ENCODE assay signal across 8 cellular contexts in genomic region chr14:68819260-68819691, GRCh38. TPM values are rescaled to one million over a fixed set of nuclear protein-coding genes. Genes with fewer than 3 reads are reported as not detected.
DNase-seq lines count a peak whose midpoint lies in the region; ATAC-seq and TF ChIP-seq lines count a peak whose summit lies in the region.

No MANE protein-coding gene starts in this region.

- peak; percentile 66 for DNase-seq in left cardiac atrium
- no peak for DNase-seq in heart right ventricle
- DNase-seq in adipocyte (ENCODE audit: low read depth) = peak; percentile 19
- peak; percentile 76 to 78 for DNase-seq in left lung
- DNase-seq in NCI-H526 treated with DMSO at 0.1 percent for 48 hours (lab: John Stamatoyannopoulos, UW) = no peak
- DNase-seq in glutamatergic neuron = no peak
- DNase-seq in cerebellar nuclear complex (lab: John Stamatoyannopoulos, UW) = no peak

- WGBS in heart right ventricle, 2 donors = 55 to 72% methylated on average over 10 of the region's 10 CpGs

- peaks cover 7% of the 10 kb centered on the region for H3K27me3 Mint-ChIP-seq in glutamatergic neuron (ENCODE audit: unreplicated experiment)

- H3K4me1 Mint-ChIP-seq in glutamatergic neuron (ENCODE audit: low read depth, unreplicated experiment) = peaks cover 15% of the 10 kb centered on the region

- no peaks in the 10 kb centered on the region for H3K9me3 ChIP-seq in heart right ventricle
- no peaks in the 10 kb centered on the region for H3K9me3 ChIP-seq in adipocyte (ENCODE audit: control insufficient read depth, low read length)
- H3K9me3 ChIP-seq in left lung = no peaks in the 10 kb centered on the region

- no peak overlapping the region for H3K27ac Mint-ChIP-seq in glutamatergic neuron (ENCODE audit: unreplicated experiment)

- H3K9me3 Mint-ChIP-seq in glutamatergic neuron (ENCODE audit: unreplicated experiment) = peaks cover 4% of the 10 kb centered on the region

- H3K36me3 ChIP-seq in heart right ventricle (no peaks in the 10 kb centered on the region), adipocyte (ENCODE audit: control insufficient read depth, insufficient read depth, low read length, severe bottlenecking) (no peaks in the 10 kb centered on the region), left lung (no peaks in the 10 kb centered on the region)

- no peaks in the 10 kb centered on the region for H3K36me3 Mint-ChIP-seq in glutamatergic neuron (ENCODE audit: unreplicated experiment)

- TF ChIP-seq CTCF in heart right ventricle (IDR thresholded peaks at IDR 0.05) (no peak), left lung (IDR thresholded peaks at IDR 0.05) (no peak), glutamatergic neuron (IDR thresholded peaks at IDR 0.05; ENCODE audit: partially characterized antibody, unreplicated experiment) (no peak)

- no peak overlapping the region for H3K4me3 Mint-ChIP-seq in glutamatergic neuron (ENCODE audit: unreplicated experiment)

- H3K27ac ChIP-seq in heart right ventricle = peak overlapping the region in 2 of 10 donors; percentile 28 to 36
- H3K27ac ChIP-seq in left lung = peak overlapping the region in 1 of 2 donors; percentile 56

- no peak overlapping the region for H3K4me3 ChIP-seq in heart right ventricle
- no peak overlapping the region for H3K4me3 ChIP-seq in adipocyte (ENCODE audit: low read length)
- H3K4me3 ChIP-seq in left lung = no peak overlapping the region

- H3K27me3 ChIP-seq in heart right ventricle (no peaks in the 10 kb centered on the region), adipocyte (replicated peaks; ENCODE audit: control insufficient read depth, insufficient read depth, low read length) (no peaks in the 10 kb centered on the region), left lung (no peaks in the 10 kb centered on the region)

- intact Hi-C loops in left cardiac atrium (cut with DNase I) (loop anchor here (5.0 to 10.0 kb wide), 3 partner anchors 274 to 982 kb away; no protein-coding TSS in a partner anchor), heart right ventricle (cut with DNase I) (loop anchor here in 7 of 10 donors (5.0 to 10.0 kb wide), 6 partner anchors 572 to 982 kb away; no protein-coding TSS in a partner anchor), left lung (cut with DNase I) (loop anchor here in 1 of 2 donors (5.0 to 10.0 kb wide), 2 partner anchors 574 to 877 kb away; no protein-coding TSS in a partner anchor)

- ATAC-seq in left cardiac atrium = peak in 1 of 2 donors; percentile 26
- no peak for ATAC-seq in heart right ventricle
- ATAC-seq in left lung = peak; percentile 62
- ATAC-seq in HG02885 (IDR thresholded peaks at IDR 0.05; ENCODE audit: poor library complexity, unreplicated experiment) = no peak

- no peak overlapping the region for H3K9ac ChIP-seq in adipocyte (ENCODE audit: low read length)

- H3K4me1 ChIP-seq in heart right ventricle (peaks cover 3 to 49% (median 28%) of the 10 kb centered on the region in 9 donors), adipocyte (ENCODE audit: control insufficient read depth, insufficient read depth, low read length) (peaks cover 30% of the 10 kb centered on the region), left lung (peaks cover 30 to 36% of the 10 kb centered on the region in 2 donors)

RNA-seq across cellular contexts. Expression of gene ZFP36L1, which starts 26.4 kb away (rescaled TPM):
- total RNA-seq in left cardiac atrium (100 to 1,000 TPM in 1 of 2 donors, 10 to 100 TPM in 1; 89.6 to 105 TPM), heart right ventricle (100 to 1,000 TPM in 2 of 10 donors, 10 to 100 TPM in 8; 46.5 to 127 (median 55.3) TPM), left lung (100 to 1,000 TPM; 292 to 395 TPM), glutamatergic neuron (ENCODE audit: unreplicated experiment) (2.7 TPM)
- 10 to 100 TPM; 40.8 to 41.1 TPM for polyA plus RNA-seq in heart right ventricle

Comparison
In these comparisons a context has a peak if more than half of its experiments do, and no peak if none do; other contexts are left out.
1. DNase-seq: peak in left cardiac atrium (single experiment), adipocyte (single experiment) and left lung (2 of 2); none in heart right ventricle (0 of 2), NCI-H526 treated with DMSO at 0.1 percent for 48 hours (single experiment), glutamatergic neuron (single experiment) and cerebellar nuclear complex (0 of 2).
2. RNA of gene ZFP36L1, which starts 26.4 kb away (total RNA-seq): 292 to 395 TPM in left lung, 89.6 to 105 TPM in left cardiac atrium and 46.5 to 127 TPM in heart right ventricle; 2.7 TPM in glutamatergic neuron (single experiment); every median in the first group is over 10 times any median in the second.